In genomic region chr5:148147415-148147814, GRCh38 we compare ENCODE assay signal across 1 cellular context.
A peak's percentile ranks its signal among the peaks of the same experiment; 100 is the strongest.
TF ChIP-seq lines count a peak whose summit lies in the region.

No MANE protein-coding gene starts in this region.

TF ChIP-seq in HepG2, 621 proteins besides CTCF, POLR2A, EP300 and RAD21 (continued from another document):
- peak; percentile 88 for TF ChIP-seq ARID5B (CRISPR knock-in tag; IDR thresholded peaks at IDR 0.05)
- TF ChIP-seq IRF2 (CRISPR knock-in tag; IDR thresholded peaks at IDR 0.05), result 0 out of 2 replicates have a peak, but pooled peaks have one; percentile 39
- no peak for TF ChIP-seq ELF1 (CRISPR knock-in tag; IDR thresholded peaks at IDR 0.05)
- TF ChIP-seq HNRNPL (IDR thresholded peaks at IDR 0.05; ENCODE audit: low read depth, low read length), result no peak
- peak; percentile 60 for TF ChIP-seq CREM (IDR thresholded peaks at IDR 0.05)
- TF ChIP-seq CREM (CRISPR knock-in tag; IDR thresholded peaks at IDR 0.05), result no peak
- TF ChIP-seq, protein P1, sequence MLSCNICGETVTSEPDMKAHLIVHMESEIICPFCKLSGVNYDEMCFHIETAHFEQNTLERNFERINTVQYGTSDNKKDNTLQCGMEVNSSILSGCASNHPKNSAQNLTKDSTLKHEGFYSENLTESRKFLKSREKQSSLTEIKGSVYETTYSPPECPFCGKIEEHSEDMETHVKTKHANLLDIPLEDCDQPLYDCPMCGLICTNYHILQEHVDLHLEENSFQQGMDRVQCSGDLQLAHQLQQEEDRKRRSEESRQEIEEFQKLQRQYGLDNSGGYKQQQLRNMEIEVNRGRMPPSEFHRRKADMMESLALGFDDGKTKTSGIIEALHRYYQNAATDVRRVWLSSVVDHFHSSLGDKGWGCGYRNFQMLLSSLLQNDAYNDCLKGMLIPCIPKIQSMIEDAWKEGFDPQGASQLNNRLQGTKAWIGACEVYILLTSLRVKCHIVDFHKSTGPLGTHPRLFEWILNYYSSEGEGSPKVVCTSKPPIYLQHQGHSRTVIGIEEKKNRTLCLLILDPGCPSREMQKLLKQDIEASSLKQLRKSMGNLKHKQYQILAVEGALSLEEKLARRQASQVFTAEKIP (CRISPR knock-in tag; IDR thresholded peaks at IDR 0.05; ENCODE audit: borderline replicate concordance), result no peak
- TF ChIP-seq, protein P2, sequence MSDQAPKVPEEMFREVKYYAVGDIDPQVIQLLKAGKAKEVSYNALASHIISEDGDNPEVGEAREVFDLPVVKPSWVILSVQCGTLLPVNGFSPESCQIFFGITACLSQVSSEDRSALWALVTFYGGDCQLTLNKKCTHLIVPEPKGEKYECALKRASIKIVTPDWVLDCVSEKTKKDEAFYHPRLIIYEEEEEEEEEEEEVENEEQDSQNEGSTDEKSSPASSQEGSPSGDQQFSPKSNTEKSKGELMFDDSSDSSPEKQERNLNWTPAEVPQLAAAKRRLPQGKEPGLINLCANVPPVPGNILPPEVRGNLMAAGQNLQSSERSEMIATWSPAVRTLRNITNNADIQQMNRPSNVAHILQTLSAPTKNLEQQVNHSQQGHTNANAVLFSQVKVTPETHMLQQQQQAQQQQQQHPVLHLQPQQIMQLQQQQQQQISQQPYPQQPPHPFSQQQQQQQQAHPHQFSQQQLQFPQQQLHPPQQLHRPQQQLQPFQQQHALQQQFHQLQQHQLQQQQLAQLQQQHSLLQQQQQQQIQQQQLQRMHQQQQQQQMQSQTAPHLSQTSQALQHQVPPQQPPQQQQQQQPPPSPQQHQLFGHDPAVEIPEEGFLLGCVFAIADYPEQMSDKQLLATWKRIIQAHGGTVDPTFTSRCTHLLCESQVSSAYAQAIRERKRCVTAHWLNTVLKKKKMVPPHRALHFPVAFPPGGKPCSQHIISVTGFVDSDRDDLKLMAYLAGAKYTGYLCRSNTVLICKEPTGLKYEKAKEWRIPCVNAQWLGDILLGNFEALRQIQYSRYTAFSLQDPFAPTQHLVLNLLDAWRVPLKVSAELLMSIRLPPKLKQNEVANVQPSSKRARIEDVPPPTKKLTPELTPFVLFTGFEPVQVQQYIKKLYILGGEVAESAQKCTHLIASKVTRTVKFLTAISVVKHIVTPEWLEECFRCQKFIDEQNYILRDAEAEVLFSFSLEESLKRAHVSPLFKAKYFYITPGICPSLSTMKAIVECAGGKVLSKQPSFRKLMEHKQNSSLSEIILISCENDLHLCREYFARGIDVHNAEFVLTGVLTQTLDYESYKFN (CRISPR knock-in tag; conservative IDR thresholded peaks at IDR 0.05), result peak; percentile 84
- TF ChIP-seq, protein P3, sequence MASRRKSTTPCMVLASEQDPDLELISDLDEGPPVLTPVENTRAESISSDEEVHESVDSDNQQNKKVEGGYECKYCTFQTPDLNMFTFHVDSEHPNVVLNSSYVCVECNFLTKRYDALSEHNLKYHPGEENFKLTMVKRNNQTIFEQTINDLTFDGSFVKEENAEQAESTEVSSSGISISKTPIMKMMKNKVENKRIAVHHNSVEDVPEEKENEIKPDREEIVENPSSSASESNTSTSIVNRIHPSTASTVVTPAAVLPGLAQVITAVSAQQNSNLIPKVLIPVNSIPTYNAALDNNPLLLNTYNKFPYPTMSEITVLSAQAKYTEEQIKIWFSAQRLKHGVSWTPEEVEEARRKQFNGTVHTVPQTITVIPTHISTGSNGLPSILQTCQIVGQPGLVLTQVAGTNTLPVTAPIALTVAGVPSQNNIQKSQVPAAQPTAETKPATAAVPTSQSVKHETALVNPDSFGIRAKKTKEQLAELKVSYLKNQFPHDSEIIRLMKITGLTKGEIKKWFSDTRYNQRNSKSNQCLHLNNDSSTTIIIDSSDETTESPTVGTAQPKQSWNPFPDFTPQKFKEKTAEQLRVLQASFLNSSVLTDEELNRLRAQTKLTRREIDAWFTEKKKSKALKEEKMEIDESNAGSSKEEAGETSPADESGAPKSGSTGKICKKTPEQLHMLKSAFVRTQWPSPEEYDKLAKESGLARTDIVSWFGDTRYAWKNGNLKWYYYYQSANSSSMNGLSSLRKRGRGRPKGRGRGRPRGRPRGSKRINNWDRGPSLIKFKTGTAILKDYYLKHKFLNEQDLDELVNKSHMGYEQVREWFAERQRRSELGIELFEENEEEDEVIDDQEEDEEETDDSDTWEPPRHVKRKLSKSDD (CRISPR knock-in tag; IDR thresholded peaks at IDR 0.05; ENCODE audit: low read depth), result 0 out of 2 replicates have a peak, but pooled peaks have one; percentile 37
- TF ChIP-seq BORCS8-MEF2B (CRISPR knock-in tag; IDR thresholded peaks at IDR 0.05), result no peak
- no peak for TF ChIP-seq ZNF609 (CRISPR knock-in tag; IDR thresholded peaks at IDR 0.05; ENCODE audit: borderline replicate concordance)
- no peak for TF ChIP-seq SATB2 (CRISPR knock-in tag; IDR thresholded peaks at IDR 0.05)
- TF ChIP-seq HMG20A (CRISPR knock-in tag; IDR thresholded peaks at IDR 0.05; ENCODE audit: borderline replicate concordance), result peak; percentile 64; the same call in 1 of the 2 replicates
- TF ChIP-seq ZNF713 (CRISPR knock-in tag; IDR thresholded peaks at IDR 0.05), result no peak
- TF ChIP-seq ZNF567 (CRISPR knock-in tag; IDR thresholded peaks at IDR 0.05; ENCODE audit: borderline replicate concordance), result no peak
- TF ChIP-seq SOX5 (CRISPR knock-in tag; IDR thresholded peaks at IDR 0.05; ENCODE audit: borderline replicate concordance), result peak; percentile 84
- TF ChIP-seq ZNF646 (CRISPR knock-in tag; IDR thresholded peaks at IDR 0.05), result no peak
- no peak for TF ChIP-seq CREB1 (IDR thresholded peaks at IDR 0.05)
- peak; percentile 60 for TF ChIP-seq CREB1 (CRISPR knock-in tag; IDR thresholded peaks at IDR 0.05)
- TF ChIP-seq ZBTB21 (CRISPR knock-in tag; IDR thresholded peaks at IDR 0.05), result peak; percentile 97
- TF ChIP-seq ELF3 (CRISPR knock-in tag; IDR thresholded peaks at IDR 0.05), result peak; percentile 54; the same call in 1 of the 2 replicates
- no peak for TF ChIP-seq ZNF335 (CRISPR knock-in tag; IDR thresholded peaks at IDR 0.05)
- no peak for TF ChIP-seq PITX1 (CRISPR knock-in tag; IDR thresholded peaks at IDR 0.05)
- TF ChIP-seq TBX2 (CRISPR knock-in tag; IDR thresholded peaks at IDR 0.05; ENCODE audit: borderline replicate concordance), result peak; percentile 20; the same call in 1 of the 2 replicates
- TF ChIP-seq ZNF558 (CRISPR knock-in tag; IDR thresholded peaks at IDR 0.05; ENCODE audit: borderline replicate concordance), result no peak
